ENCODE assay signal across 8 cellular contexts in genomic region chr2:27771202-27771547, GRCh38. TPM values are rescaled to one million over a fixed set of nuclear protein-coding genes. Genes with fewer than 3 reads are reported as not detected.
DNase-seq lines count a peak whose midpoint lies in the region; ATAC-seq and TF ChIP-seq lines count a peak whose summit lies in the region.

No MANE protein-coding gene starts in this region.

- ATAC-seq in GM18502 (IDR thresholded peaks at IDR 0.05; ENCODE audit: poor library complexity, unreplicated experiment) (peak; percentile 12), HG02840 (IDR thresholded peaks at IDR 0.05; ENCODE audit: low FRiP score, unreplicated experiment) (peak; percentile 15), upper lobe of left lung (ENCODE audit: low FRiP score in 2 of 2) (no peak), HG02884 (IDR thresholded peaks at IDR 0.05; ENCODE audit: unreplicated experiment) (no peak)
- peak; percentile 21 for ATAC-seq in activated naive CD8-positive, alpha-beta T cell treated with anti-CD3 and anti-CD28 coated beads, Interleukin-2, amount 10 ng/mL, durations not matched to agents 7 days and 5 days (ENCODE audit: low read depth)

- peaks cover 19% of the 10 kb centered on the region for H3K36me3 Mint-ChIP-seq in activated naive CD8-positive, alpha-beta T cell treated with anti-CD3 and anti-CD28 coated beads, Interleukin-2, amount 10 ng/mL, durations not matched to agents 7 days and 5 days

- peaks cover 8% of the 10 kb centered on the region for H3K27me3 Mint-ChIP-seq in activated naive CD8-positive, alpha-beta T cell treated with anti-CD3 and anti-CD28 coated beads, Interleukin-2, amount 10 ng/mL, durations not matched to agents 7 days and 5 days

- peak overlapping the region; percentile 98 for H3K4me3 Mint-ChIP-seq in activated naive CD8-positive, alpha-beta T cell treated with anti-CD3 and anti-CD28 coated beads, Interleukin-2, amount 10 ng/mL, durations not matched to agents 7 days and 5 days

- DNase-seq in activated naive CD8-positive, alpha-beta T cell treated with anti-CD3 and anti-CD28 coated beads, Interleukin-2, amount 10 ng/mL, durations not matched to agents 7 days and 5 days = no peak
- DNase-seq in upper lobe of left lung (no peak), mucosa of gallbladder (ENCODE audit: low spot score) (no peak), NCI-H2029 (lab: John Stamatoyannopoulos, UW) (no peak)

- TF ChIP-seq EP300 in upper lobe of left lung (IDR thresholded peaks at IDR 0.05) = no peak

- peaks cover 32% of the 10 kb centered on the region for H3K4me1 Mint-ChIP-seq in activated naive CD8-positive, alpha-beta T cell treated with anti-CD3 and anti-CD28 coated beads, Interleukin-2, amount 10 ng/mL, durations not matched to agents 7 days and 5 days

- 11% methylated on average over 13 of the region's 13 CpGs for WGBS in liver
- WGBS in upper lobe of left lung, 2 donors = 10 to 16% methylated on average over 13 of the region's 13 CpGs

- TF ChIP-seq CTCF in liver (IDR thresholded peaks at IDR 0.05; ENCODE audit: low read depth, low read length, missing input control) (no peak), upper lobe of left lung (IDR thresholded peaks at IDR 0.05) (no peak)

- H3K4me1 ChIP-seq in liver (ENCODE audit: control insufficient read depth in 4 of 4, insufficient read depth in 4 of 4, low read length in 3 of 4) = peaks cover 2 to 27% (median 17%) of the 10 kb centered on the region in 4 donors
- H3K4me1 ChIP-seq in upper lobe of left lung = peaks cover 23 to 28% (median 25%) of the 10 kb centered on the region in 4 donors

- POLR2A ChIA-PET in activated naive CD8-positive, alpha-beta T cell treated with anti-CD3 and anti-CD28 coated beads, Interleukin-2, amount 10 ng/mL, durations not matched to agents 7 days and 5 days (lab: Charles Lee) = no interaction called here

- H3K27ac ChIP-seq in liver (ENCODE audit: low read depth in 1 of 2, low read length in 2 of 2) (peak overlapping the region; percentile 87 to 98), upper lobe of left lung (peak overlapping the region; percentile 90 to 95 (median 94))

- TF ChIP-seq POLR2A in upper lobe of left lung (IDR thresholded peaks at IDR 0.05) = no peak

- H3K4me3 ChIP-seq in liver (ENCODE audit: low read depth in 1 of 3, low read length in 3 of 3) (peak overlapping the region; percentile 81 to 97 (median 92)), upper lobe of left lung (peak overlapping the region; percentile 57 to 91 (median 72))

- peak overlapping the region; percentile 97 for H3K27ac Mint-ChIP-seq in activated naive CD8-positive, alpha-beta T cell treated with anti-CD3 and anti-CD28 coated beads, Interleukin-2, amount 10 ng/mL, durations not matched to agents 7 days and 5 days

- peak overlapping the region; percentile 77 to 82 for H3K9ac ChIP-seq in liver (ENCODE audit: low read depth in 1 of 2, low read length in 2 of 2)

- H3K27me3 ChIP-seq in liver (ENCODE audit: control insufficient read depth in 4 of 4, insufficient read depth in 4 of 4, low read length in 3 of 4) (no peaks in the 10 kb centered on the region), upper lobe of left lung (no peaks in the 10 kb centered on the region)

- H3K9me3 ChIP-seq in liver (ENCODE audit: control insufficient read depth in 4 of 4, low read length in 3 of 4) (no peaks in the 10 kb centered on the region), upper lobe of left lung (no peaks in the 10 kb centered on the region)

- H3K9me3 Mint-ChIP-seq in activated naive CD8-positive, alpha-beta T cell treated with anti-CD3 and anti-CD28 coated beads, Interleukin-2, amount 10 ng/mL, durations not matched to agents 7 days and 5 days = no peaks in the 10 kb centered on the region

- TF ChIP-seq RAD21 in liver (IDR thresholded peaks at IDR 0.05) = no peak

- H3K36me3 ChIP-seq in liver (ENCODE audit: control insufficient read depth in 4 of 4, insufficient read depth in 3 of 4, low read depth in 1 of 4, low read length in 3 of 4) (peaks cover 0 to 10% (median under 1%) of the 10 kb centered on the region in 4 donors), upper lobe of left lung (peaks cover 0 to 10% (median 0%) of the 10 kb centered on the region in 4 donors)

TF ChIP-seq in liver, 16 proteins besides CTCF, POLR2A, EP300 and RAD21:
- TF ChIP-seq TAF1 (conservative IDR thresholded peaks at IDR 0.05) (no peak), EGR1 (IDR thresholded peaks at IDR 0.05; ENCODE audit: low read depth in 2 of 2) (no peak), HNF4G (IDR thresholded peaks at IDR 0.05) (no peak), HNF4A (conservative IDR thresholded peaks at IDR 0.05) (no peak), FOXA2 (IDR thresholded peaks at IDR 0.05) (no peak), MAX (IDR thresholded peaks at IDR 0.05) (no peak), RXRA (IDR thresholded peaks at IDR 0.05) (no peak), NR2F2 (IDR thresholded peaks at IDR 0.05) (no peak), JUND (IDR thresholded peaks at IDR 0.05) (no peak), GABPA (IDR thresholded peaks at IDR 0.05 in 1 of 2, conservative IDR thresholded peaks at IDR 0.05 in 1 of 2) (no peak)

RNA-seq across cellular contexts. Expression of gene MRPL33, which starts 0.3 kb away (rescaled TPM):
- total RNA-seq in activated naive CD8-positive, alpha-beta T cell treated with anti-CD3 and anti-CD28 coated beads, Interleukin-2, amount 10 ng/mL, durations not matched to agents 7 days and 5 days = 10 to 100 TPM; 47.7 to 50.3 TPM
- total RNA-seq in liver (10 to 100 TPM; 31.2 to 35.7 TPM), upper lobe of left lung (100 to 1,000 TPM in 2 of 6 donors, 10 to 100 TPM in 4; 54.5 to 122 (median 72.4) TPM), mucosa of gallbladder (78.5 TPM)
- 100 to 1,000 TPM in 1 of 2 donors, 10 to 100 TPM in 1; 46.2 to 130 TPM for polyA plus RNA-seq in liver

Comparison
In these comparisons a context has a peak if more than half of its experiments do, and no peak if none do; other contexts are left out.
1. ATAC-seq: peak in GM18502 (single experiment), HG02840 (single experiment) and activated naive CD8-positive, alpha-beta T cell treated with anti-CD3 and anti-CD28 coated beads, Interleukin-2, amount 10 ng/mL, durations not matched to agents 7 days and 5 days (single experiment); none in upper lobe of left lung (0 of 2) and HG02884 (single experiment).